In genomic region chr16:56728946-56729345, GRCh38 we compare ENCODE assay signal across 10 cellular contexts. TPM values are rescaled to one million over a fixed set of nuclear protein-coding genes. Genes with fewer than 3 reads are reported as not detected.
DNase-seq lines count a peak whose midpoint lies in the region; ATAC-seq and TF ChIP-seq lines count a peak whose summit lies in the region.
"Not testable (repeated sequence)": the region's sequence is repeated elsewhere in the genome, so short reads cannot be mapped to it uniquely, and the experiment has no call there.
"Had no signal": no experiment of that assay in that cellular context is flagged by ENCODE, and none has a peak within 500 bp of the region (broad histone marks: within the 10 kb centered on the region; RNA-seq: fewer than 3 reads in every experiment).

No MANE protein-coding gene starts in this region.

- not testable (repeated sequence) for H3K27ac ChIP-seq in CD4-positive, CD25-positive, alpha-beta regulatory T cell (ENCODE audit: insufficient read depth, low read length, poor library complexity, severe bottlenecking); HUES48 (ENCODE audit: low read depth, low read length)
- H3K27ac ChIP-seq in Panc1 (ENCODE audit: low read length): peak overlapping the region; percentile 95
- H3K27ac ChIP-seq in dorsolateral prefrontal cortex: peak overlapping the region in 31 of 59 donors; percentile 1 to 93 (median 74)
- peak overlapping the region; percentile 78 to 80 for H3K27ac ChIP-seq in right atrium auricular region
- H3K27ac ChIP-seq in naive thymus-derived CD4-positive, alpha-beta T cell (ENCODE audit: low read depth, low read length): peak overlapping the region; percentile 84
- H3K27ac ChIP-seq in stomach smooth muscle (ENCODE audit: low read length): peak overlapping the region; percentile 63

- H3K36me3 Mint-ChIP-seq in CD4-positive, CD25-positive, alpha-beta regulatory T cell; activated naive CD4-positive, alpha-beta T cell treated with anti-CD3 and anti-CD28 coated beads for 36 hours (ENCODE audit: low read depth); naive thymus-derived CD4-positive, alpha-beta T cell: not testable (repeated sequence)

- CTCF ChIA-PET in Panc1 (lab: Charles Lee); activated naive CD4-positive, alpha-beta T cell treated with anti-CD3 and anti-CD28 coated beads for 36 hours (lab: Charles Lee): not testable (repeated sequence)
- CTCF ChIA-PET in naive thymus-derived CD4-positive, alpha-beta T cell (lab: Charles Lee): interaction anchor here (0.7 to 1.2 kb wide), 3 partner anchors 11 to 27 kb away, joined by 4 to 6 read pairs (median 5); no protein-coding TSS in a partner anchor

- H3K27ac Mint-ChIP-seq in CD4-positive, CD25-positive, alpha-beta regulatory T cell: peak overlapping the region in 2 of 3 donors; percentile 76 to 95
- H3K27ac Mint-ChIP-seq in activated naive CD4-positive, alpha-beta T cell treated with anti-CD3 and anti-CD28 coated beads for 36 hours: peak overlapping the region; percentile 78
- H3K27ac Mint-ChIP-seq in naive thymus-derived CD4-positive, alpha-beta T cell: peak overlapping the region in 7 of 9 donors; percentile 82 to 98 (median 94)

- intact Hi-C loops in Panc1 (cut with micrococcal nuclease; ENCODE audit: unreplicated experiment); dorsolateral prefrontal cortex (cut with DNase I): not testable (repeated sequence)
- intact Hi-C loops in activated naive CD4-positive, alpha-beta T cell treated with anti-CD3 and anti-CD28 coated beads for 36 hours (cut with micrococcal nuclease): loop anchor here (1.0 kb wide), 1 partner anchor 121 kb away; the partner anchor contains the start of gene MT2A
- intact Hi-C loops in naive thymus-derived CD4-positive, alpha-beta T cell (cut with micrococcal nuclease): loop anchor here (1.0 to 10.0 kb wide), 2 partner anchors 47 to 456 kb away; partner anchors contain the start of genes MT1X (in 1 of the 2), PSME3IP1 (in 1 of the 2) and RSPRY1 (in 1 of the 2)

- H3K9ac ChIP-seq in HUES48 (ENCODE audit: low read depth, low read length): not testable (repeated sequence)
- peak overlapping the region; percentile 80 to 88 for H3K9ac ChIP-seq in stomach smooth muscle (ENCODE audit: low read length in 2 of 2)

- TF ChIP-seq CTCF in Panc1 (IDR thresholded peaks at IDR 0.05); dorsolateral prefrontal cortex (IDR thresholded peaks at IDR 0.05 in 54 of 56, conservative IDR thresholded peaks at IDR 0.05 in 2 of 56; ENCODE audit: low read depth in 1 of 56, partially characterized antibody in 56 of 56); right atrium auricular region (IDR thresholded peaks at IDR 0.05): not testable (repeated sequence)

- POLR2A ChIA-PET in Panc1 (lab: Charles Lee): interaction anchor here (0.6 kb wide), 1 partner anchor 122 kb away, joined by 3 read pairs; no protein-coding TSS in a partner anchor
- POLR2A ChIA-PET in naive thymus-derived CD4-positive, alpha-beta T cell (lab: Charles Lee): interaction anchor here (0.7 to 1.6 kb wide), 4 partner anchors 13 to 182 kb away, joined by 3 to 20 read pairs (median 5); no protein-coding TSS in a partner anchor

- not testable (repeated sequence) for DNase-seq in CD4-positive, CD25-positive, alpha-beta regulatory T cell; Panc1 (ENCODE audit: low read depth, low spot score); dorsolateral prefrontal cortex; right atrium auricular region (ENCODE audit: low spot score); naive thymus-derived CD4-positive, alpha-beta T cell
- peak; percentile 22 for DNase-seq in activated naive CD4-positive, alpha-beta T cell treated with anti-CD3 and anti-CD28 coated beads for 36 hours

- H3K9me3 Mint-ChIP-seq in CD4-positive, CD25-positive, alpha-beta regulatory T cell; activated naive CD4-positive, alpha-beta T cell treated with anti-CD3 and anti-CD28 coated beads for 36 hours; naive thymus-derived CD4-positive, alpha-beta T cell: not testable (repeated sequence)

- H3K4me3 ChIP-seq in CD4-positive, CD25-positive, alpha-beta regulatory T cell (ENCODE audit: low read depth, low read length): peak overlapping the region; percentile 93
- H3K4me3 ChIP-seq in HUES48 (ENCODE audit: low read depth, low read length): peak overlapping the region; percentile 91
- H3K4me3 ChIP-seq in Panc1 (ENCODE audit: low read depth in 2 of 2, low read length in 2 of 2): peak overlapping the region; percentile 85 to 93
- H3K4me3 ChIP-seq in dorsolateral prefrontal cortex: peak overlapping the region; percentile 61 to 100 (median 95)
- peak overlapping the region; percentile 77 to 87 for H3K4me3 ChIP-seq in right atrium auricular region
- H3K4me3 ChIP-seq in naive thymus-derived CD4-positive, alpha-beta T cell (ENCODE audit: low read length): peak overlapping the region; percentile 82
- H3K4me3 ChIP-seq in stomach smooth muscle (ENCODE audit: low read length in 2 of 2): peak overlapping the region; percentile 93 to 96

- H3K9me3 ChIP-seq in CD4-positive, CD25-positive, alpha-beta regulatory T cell (ENCODE audit: control insufficient read depth in 2 of 2, low read length in 2 of 2); HUES48 (ENCODE audit: control insufficient read depth, insufficient read depth, low read length); Panc1 (ENCODE audit: control insufficient read depth, insufficient read depth, low read depth, low read length); right atrium auricular region; naive thymus-derived CD4-positive, alpha-beta T cell (ENCODE audit: control insufficient read depth in 2 of 3, low read length in 3 of 3); stomach smooth muscle (ENCODE audit: control insufficient read depth in 2 of 2, low read length in 2 of 2): not testable (repeated sequence)

- H3K4me1 ChIP-seq in CD4-positive, CD25-positive, alpha-beta regulatory T cell (ENCODE audit: control insufficient read depth, insufficient read depth, low read length, poor library complexity, severe bottlenecking): peaks cover 18% of the 10 kb centered on the region
- not testable (repeated sequence) for H3K4me1 ChIP-seq in HUES48 (ENCODE audit: control insufficient read depth, insufficient read depth, low read length); Panc1 (ENCODE audit: control insufficient read depth, insufficient read depth, low read length)
- H3K4me1 ChIP-seq in right atrium auricular region (peaks cover 0 to 23% of the 10 kb centered on the region in 2 donors), stomach smooth muscle (ENCODE audit: control insufficient read depth, insufficient read depth, low read length) (peaks cover 14% of the 10 kb centered on the region)
- H3K4me1 ChIP-seq in naive thymus-derived CD4-positive, alpha-beta T cell (ENCODE audit: control insufficient read depth in 2 of 2, insufficient read depth in 2 of 2, low read length in 2 of 2): peaks cover 22 to 23% of the 10 kb centered on the region in 2 donors

- not testable (repeated sequence) for H3K27me3 Mint-ChIP-seq in CD4-positive, CD25-positive, alpha-beta regulatory T cell; activated naive CD4-positive, alpha-beta T cell treated with anti-CD3 and anti-CD28 coated beads for 36 hours (ENCODE audit: low read depth); naive thymus-derived CD4-positive, alpha-beta T cell

- H3K4me3 Mint-ChIP-seq in CD4-positive, CD25-positive, alpha-beta regulatory T cell; activated naive CD4-positive, alpha-beta T cell treated with anti-CD3 and anti-CD28 coated beads for 36 hours: not testable (repeated sequence)
- H3K4me3 Mint-ChIP-seq in naive thymus-derived CD4-positive, alpha-beta T cell: peak overlapping the region in 1 of 10 donors; percentile 90

- BruUV-seq in Panc1 (replicated peaks; lab: Mats Ljungman, UMichigan): not testable (repeated sequence)

- in situ Hi-C loops in Panc1 (cut with HindIII; ENCODE audit: low pct_unique_long_range_greater_than_20kb, low sequenced_read_pairs): not testable (repeated sequence)

- H3K36me3 ChIP-seq in CD4-positive, CD25-positive, alpha-beta regulatory T cell (ENCODE audit: control insufficient read depth, insufficient read depth, low read length); HUES48 (ENCODE audit: control insufficient read depth, insufficient read depth, low read length); Panc1 (ENCODE audit: control insufficient read depth, insufficient read depth, low read length); right atrium auricular region; naive thymus-derived CD4-positive, alpha-beta T cell (ENCODE audit: control insufficient read depth in 2 of 3, insufficient read depth in 3 of 3, low read length in 3 of 3); stomach smooth muscle (ENCODE audit: control insufficient read depth in 2 of 2, insufficient read depth in 2 of 2, low read length in 2 of 2): not testable (repeated sequence)

- not testable (repeated sequence) for H3K27me3 ChIP-seq in CD4-positive, CD25-positive, alpha-beta regulatory T cell (ENCODE audit: control insufficient read depth, insufficient read depth, low read length); HUES48 (ENCODE audit: control insufficient read depth, insufficient read depth, low read length); Panc1 (ENCODE audit: control insufficient read depth, insufficient read depth, low read length); dorsolateral prefrontal cortex; right atrium auricular region; naive thymus-derived CD4-positive, alpha-beta T cell (ENCODE audit: control insufficient read depth in 2 of 2, insufficient read depth in 2 of 2, low read length in 2 of 2); stomach smooth muscle (ENCODE audit: control insufficient read depth in 1 of 2, insufficient read depth in 2 of 2, low read length in 2 of 2)

- ATAC-seq in CD4-positive, CD25-positive, alpha-beta regulatory T cell (ENCODE audit: low read depth in 2 of 2); Panc1; naive thymus-derived CD4-positive, alpha-beta T cell: not testable (repeated sequence)

- H3K4me1 Mint-ChIP-seq in CD4-positive, CD25-positive, alpha-beta regulatory T cell: peaks cover 4 to 35% (median 19%) of the 10 kb centered on the region in 4 donors
- peaks cover 14% of the 10 kb centered on the region for H3K4me1 Mint-ChIP-seq in activated naive CD4-positive, alpha-beta T cell treated with anti-CD3 and anti-CD28 coated beads for 36 hours (ENCODE audit: low read depth)
- peaks cover 10 to 31% (median 26%) of the 10 kb centered on the region in 7 donors for H3K4me1 Mint-ChIP-seq in naive thymus-derived CD4-positive, alpha-beta T cell

RNA-seq across cellular contexts. Expression of gene NUP93, which starts 1.0 kb away (rescaled TPM):
- 66.8 TPM for total RNA-seq in CD4-positive, CD25-positive, alpha-beta regulatory T cell
- 10 to 100 TPM; 55.0 to 92.7 (median 79.4) TPM for polyA plus RNA-seq in CD4-positive, CD25-positive, alpha-beta regulatory T cell
- 88.5 TPM for total RNA-seq in Panc1 (2021; ENCODE audit: unreplicated experiment)
- polyA plus RNA-seq in Panc1 (2012; ENCODE audit: insufficient read length): 72.1 TPM
- 100 to 1,000 TPM; 161 to 172 TPM for total RNA-seq in activated naive CD4-positive, alpha-beta T cell treated with anti-CD3 and anti-CD28 coated beads for 36 hours
- total RNA-seq in dorsolateral prefrontal cortex: 100 to 1,000 TPM in 69 of 120 experiments, 10 to 100 TPM in 51; 60.0 to 155 (median 102) TPM
- total RNA-seq in right atrium auricular region: 10 to 100 TPM; 18.1 to 19.8 TPM
- total RNA-seq in naive thymus-derived CD4-positive, alpha-beta T cell: 10 to 100 TPM; 53.0 to 90.5 (median 58.3) TPM
- polyA plus RNA-seq in naive thymus-derived CD4-positive, alpha-beta T cell: 10 to 100 TPM; 64.5 to 83.2 TPM

RNA-seq across cellular contexts. Expression of gene MT1X, which starts 46.7 kb away (rescaled TPM):
- 20.2 TPM for total RNA-seq in CD4-positive, CD25-positive, alpha-beta regulatory T cell
- 100 to 1,000 TPM; 125 to 231 (median 159) TPM for polyA plus RNA-seq in CD4-positive, CD25-positive, alpha-beta regulatory T cell
- total RNA-seq in Panc1 (2021; ENCODE audit: unreplicated experiment) (25.9 TPM), dorsolateral prefrontal cortex (100 to 1,000 TPM in 109 of 120 experiments, 10 to 100 TPM in 11; 69.5 to 909 (median 191) TPM), right atrium auricular region (100 to 1,000 TPM; 193 to 287 TPM)
- polyA plus RNA-seq in Panc1 (2012; ENCODE audit: insufficient read length): 60.0 TPM
- total RNA-seq in activated naive CD4-positive, alpha-beta T cell treated with anti-CD3 and anti-CD28 coated beads for 36 hours: 10 to 100 TPM; 49.9 to 57.9 TPM
- total RNA-seq in naive thymus-derived CD4-positive, alpha-beta T cell: 10 to 100 TPM; 15.0 to 70.7 (median 25.9) TPM
- 100 to 1,000 TPM; 133 to 157 TPM for polyA plus RNA-seq in naive thymus-derived CD4-positive, alpha-beta T cell

RNA-seq across cellular contexts. Expression of gene MT1H, which starts 59.3 kb away (rescaled TPM):
- total RNA-seq in CD4-positive, CD25-positive, alpha-beta regulatory T cell: not detected
- not detected for polyA plus RNA-seq in CD4-positive, CD25-positive, alpha-beta regulatory T cell
- total RNA-seq in Panc1 (2021; ENCODE audit: unreplicated experiment) (not detected), dorsolateral prefrontal cortex (10 to 100 TPM in 22 of 120 experiments, 1 to 10 TPM in 75, not detected in 23; 1.5 to 48.6 (median 6.2) TPM), right atrium auricular region (not detected)
- not detected for polyA plus RNA-seq in Panc1 (2012; ENCODE audit: insufficient read length)
- total RNA-seq in activated naive CD4-positive, alpha-beta T cell treated with anti-CD3 and anti-CD28 coated beads for 36 hours: 1 to 10 TPM; 5.4 to 7.4 TPM
- total RNA-seq in naive thymus-derived CD4-positive, alpha-beta T cell: 1 to 10 TPM in 1 of 5 experiments, not detected in 4; 1.6 TPM
- polyA plus RNA-seq in naive thymus-derived CD4-positive, alpha-beta T cell: not detected
- total RNA-seq: dermis microvascular lymphatic vessel endothelial cell, sciatic nerve had no signal
